ENCODE assay signal across 1 cellular context in genomic region chr16:70561623-70562022, GRCh38.
TF ChIP-seq lines count a peak whose summit lies in the region.

No MANE protein-coding gene starts in this region.

TF ChIP-seq in K562, 482 proteins besides CTCF, POLR2A, EP300 and RAD21:
- TF ChIP-seq STAG1 (CRISPR knock-in tag; IDR thresholded peaks at IDR 0.05; ENCODE audit: borderline replicate concordance), result no peak
- peak; percentile 19; the same call in 1 of the 2 replicates for TF ChIP-seq POLR2AphosphoS5 (IDR thresholded peaks at IDR 0.05; ENCODE audit: control insufficient read depth, insufficient read depth, low read depth, low read length)
TF ChIP-seq in K562: peak in this region for 1.
